ENCODE assay signal across 9 cellular contexts in genomic region chr15:78072080-78072892, GRCh38. TPM values are rescaled to one million over a fixed set of nuclear protein-coding genes. Genes with fewer than 3 reads are reported as not detected.
DNase-seq lines count a peak whose midpoint lies in the region; ATAC-seq and TF ChIP-seq lines count a peak whose summit lies in the region.
"Had no signal": no experiment of that assay in that cellular context is flagged by ENCODE, and none has a peak within 500 bp of the region (broad histone marks: within the 10 kb centered on the region; RNA-seq: fewer than 3 reads in every experiment).

No MANE protein-coding gene starts in this region.

- intact Hi-C loops in activated T-helper 1 cell treated with anti-CD3 and anti-CD28 coated beads, Interleukin-12 subunit alpha, Interleukin-12 subunit beta, Interleukin-2, Interleukin-4 antibody, amounts not matched to agents 30 ng/mL and 10 ng/mL and 1 ng/mL, durations not matched to agents 14 hours and 24 hours and 36 hours (cut with micrococcal nuclease): no loop called here
- intact Hi-C loops in heart left ventricle (cut with DNase I): loop anchor here in 2 of 10 donors (5.0 to 10.0 kb wide), 2 partner anchors 35 to 47 kb away; no protein-coding TSS in a partner anchor
- intact Hi-C loops in gastrocnemius medialis (cut with DNase I; ENCODE audit: low total_unique reads): no loop called here

- TF ChIP-seq POLR2A in heart left ventricle (IDR thresholded peaks at IDR 0.05) (no peak), gastrocnemius medialis (IDR thresholded peaks at IDR 0.05) (peak in 1 of 2 donors; percentile 44)

- ATAC-seq in heart left ventricle (peak; percentile 24 to 55 (median 34)), gastrocnemius medialis (peak; percentile 21 to 33)

- H3K9me3 ChIP-seq in GM23248 (ENCODE audit: low read depth): no peaks in the 10 kb centered on the region
- H3K9me3 ChIP-seq in heart left ventricle: no peaks in the 10 kb centered on the region
- H3K9me3 ChIP-seq in gastrocnemius medialis: no peaks in the 10 kb centered on the region

- H3K9me2 ChIP-seq in GM23248 (ENCODE audit: insufficient read depth): no peaks in the 10 kb centered on the region

- H3K27me3 Mint-ChIP-seq in activated T-helper 1 cell treated with anti-CD3 and anti-CD28 coated beads, Interleukin-12 subunit alpha, Interleukin-12 subunit beta, Interleukin-2, Interleukin-4 antibody, amounts not matched to agents 30 ng/mL and 10 ng/mL and 1 ng/mL, durations not matched to agents 14 hours and 24 hours and 36 hours (ENCODE audit: insufficient read depth): no peaks in the 10 kb centered on the region

- H3K79me2 ChIP-seq in GM23248 (ENCODE audit: insufficient read depth): peaks cover 93% of the 10 kb centered on the region

- H3K4me1 ChIP-seq in GM23248 (ENCODE audit: insufficient read depth) (peaks cover 80% of the 10 kb centered on the region), heart left ventricle (peaks cover 8 to 95% (median 59%) of the 10 kb centered on the region in 12 donors), gastrocnemius medialis (peaks cover 62 to 68% of the 10 kb centered on the region in 2 donors)

- peaks cover 10% of the 10 kb centered on the region for H3K36me3 Mint-ChIP-seq in activated T-helper 1 cell treated with anti-CD3 and anti-CD28 coated beads, Interleukin-12 subunit alpha, Interleukin-12 subunit beta, Interleukin-2, Interleukin-4 antibody, amounts not matched to agents 30 ng/mL and 10 ng/mL and 1 ng/mL, durations not matched to agents 14 hours and 24 hours and 36 hours (ENCODE audit: low read depth)

- 15% methylated on average over 9 of the region's 9 CpGs for WGBS in GM23248 (ENCODE audit: low coverage in 1 of 2, low lambda C conversion rate in 2 of 2, missing lambda C conversion rate in 2 of 2), 2 experiments
- 37 to 54% (median 47%) methylated on average over 9 of the region's 9 CpGs for WGBS in heart left ventricle, 4 donors

- peaks cover 48% of the 10 kb centered on the region for H3K4me1 Mint-ChIP-seq in activated T-helper 1 cell treated with anti-CD3 and anti-CD28 coated beads, Interleukin-12 subunit alpha, Interleukin-12 subunit beta, Interleukin-2, Interleukin-4 antibody, amounts not matched to agents 30 ng/mL and 10 ng/mL and 1 ng/mL, durations not matched to agents 14 hours and 24 hours and 36 hours (ENCODE audit: low read depth)

- H3K36me3 ChIP-seq in GM23248 (ENCODE audit: low read depth) (no peaks in the 10 kb centered on the region), heart left ventricle (peaks cover 0 to 5% (median 0%) of the 10 kb centered on the region in 9 donors), gastrocnemius medialis (no peaks in the 10 kb centered on the region)

- H3K9me3 Mint-ChIP-seq in activated T-helper 1 cell treated with anti-CD3 and anti-CD28 coated beads, Interleukin-12 subunit alpha, Interleukin-12 subunit beta, Interleukin-2, Interleukin-4 antibody, amounts not matched to agents 30 ng/mL and 10 ng/mL and 1 ng/mL, durations not matched to agents 14 hours and 24 hours and 36 hours: no peaks in the 10 kb centered on the region
- H3K9me3 Mint-ChIP-seq: neural crest cell had no signal

- H3K9ac ChIP-seq in GM23248: peak overlapping the region; percentile 68

- DNase-seq in GM23248 (peak; percentile 81), heart left ventricle (peak in 2 of 5 donors; percentile 42 to 43), gastrocnemius medialis (peak; percentile 32 to 43), NCI-H1417 treated with DMSO at 0.1 percent for 48 hours (lab: John Stamatoyannopoulos, UW) (no peak), kidney glomerular epithelial cell (lab: John Stamatoyannopoulos, UW) (no peak), NCI-H2227 treated with DMSO at 0.1 percent for 48 hours (lab: John Stamatoyannopoulos, UW) (no peak), dermis blood vessel endothelial cell (no peak)
- peak; percentile 16 for DNase-seq in activated T-helper 1 cell treated with anti-CD3 and anti-CD28 coated beads, Interleukin-12 subunit alpha, Interleukin-12 subunit beta, Interleukin-2, Interleukin-4 antibody, amounts not matched to agents 30 ng/mL and 10 ng/mL and 1 ng/mL, durations not matched to agents 14 hours and 24 hours and 36 hours (ENCODE audit: low spot score)

- 0 out of 2 replicates have a peak overlapping the region, but pooled peaks have one; percentile 10 for H2AFZ ChIP-seq in GM23248

- H3K27me3 ChIP-seq in GM23248 (replicated peaks; ENCODE audit: insufficient read depth) (no peaks in the 10 kb centered on the region), heart left ventricle (no peaks in the 10 kb centered on the region), gastrocnemius medialis (no peaks in the 10 kb centered on the region)

- peaks cover 60% of the 10 kb centered on the region for H3F3A ChIP-seq in GM23248 (ENCODE audit: insufficient read depth)

- H3K4me3 ChIP-seq in GM23248 (peak overlapping the region; percentile 41), heart left ventricle (peak overlapping the region in 2 of 12 donors; percentile 2 to 9), gastrocnemius medialis (peak overlapping the region in 1 of 4 donors; percentile 5)

- in situ Hi-C loops in GM23248 (cut with MboI): no loop called here
- in situ Hi-C loops in gastrocnemius medialis (cut with MboI; ENCODE audit: low sequenced_read_pairs in 4 of 4): no loop called here

- H3K27ac ChIP-seq in GM23248 (peak overlapping the region; percentile 82), heart left ventricle (peak overlapping the region; percentile 2 to 91 (median 40)), gastrocnemius medialis (peak overlapping the region; percentile 59 to 81 (median 70))

- H3K4me3 Mint-ChIP-seq in activated T-helper 1 cell treated with anti-CD3 and anti-CD28 coated beads, Interleukin-12 subunit alpha, Interleukin-12 subunit beta, Interleukin-2, Interleukin-4 antibody, amounts not matched to agents 30 ng/mL and 10 ng/mL and 1 ng/mL, durations not matched to agents 14 hours and 24 hours and 36 hours: peak overlapping the region; percentile 34
- H3K4me3 Mint-ChIP-seq: neural crest cell had no signal

- H4K20me1 ChIP-seq in GM23248 (ENCODE audit: insufficient read depth): no peaks in the 10 kb centered on the region

- H3K27ac Mint-ChIP-seq in activated T-helper 1 cell treated with anti-CD3 and anti-CD28 coated beads, Interleukin-12 subunit alpha, Interleukin-12 subunit beta, Interleukin-2, Interleukin-4 antibody, amounts not matched to agents 30 ng/mL and 10 ng/mL and 1 ng/mL, durations not matched to agents 14 hours and 24 hours and 36 hours: peak overlapping the region; percentile 58

- TF ChIP-seq CTCF in heart left ventricle (IDR thresholded peaks at IDR 0.05) (no peak), gastrocnemius medialis (IDR thresholded peaks at IDR 0.05 in 4 of 5, conservative IDR thresholded peaks at IDR 0.05 in 1 of 5) (no peak)

- peak overlapping the region; percentile 70 for H3K4me2 ChIP-seq in GM23248 (ENCODE audit: unreplicated experiment)

RNA-seq across cellular contexts. Expression of gene TBC1D2B, which starts 5.2 kb away (rescaled TPM):
- 40.5 and 42.0 TPM in 2 replicates for total RNA-seq in GM23248 (2014; rRNA removed; shearing (Covaris generic))
- polyA plus RNA-seq in GM23248 (2016; fragmentation: Nextera tagmentation; extraction: Ambion mirVana) (11.1 and 13.5 TPM in 2 replicates), heart left ventricle (1 to 10 TPM; 5.1 to 5.9 TPM)
- 60.8 and 64.7 TPM in 2 replicates for total RNA-seq in activated T-helper 1 cell treated with anti-CD3 and anti-CD28 coated beads, Interleukin-12 subunit alpha, Interleukin-12 subunit beta, Interleukin-2, Interleukin-4 antibody, amounts not matched to agents 30 ng/mL and 10 ng/mL and 1 ng/mL, durations not matched to agents 14 hours and 24 hours and 36 hours
- total RNA-seq in heart left ventricle (10 to 100 TPM in 6 of 9 donors, 1 to 10 TPM in 3; 6.5 to 45.2 (median 10.8) TPM), gastrocnemius medialis (1 to 10 TPM; 4.7 to 9.6 (median 8.1) TPM), dermis blood vessel endothelial cell (26.2 and 43.8 TPM in 2 replicates)

RNA-seq across cellular contexts. Expression of gene SH2D7, which starts 20.1 kb away (rescaled TPM):
- total RNA-seq in GM23248 (2014; rRNA removed; shearing (Covaris generic)): not detected in 2 replicates
- polyA plus RNA-seq in GM23248 (2016; fragmentation: Nextera tagmentation; extraction: Ambion mirVana) (not detected in 2 replicates), heart left ventricle (not detected)
- total RNA-seq in activated T-helper 1 cell treated with anti-CD3 and anti-CD28 coated beads, Interleukin-12 subunit alpha, Interleukin-12 subunit beta, Interleukin-2, Interleukin-4 antibody, amounts not matched to agents 30 ng/mL and 10 ng/mL and 1 ng/mL, durations not matched to agents 14 hours and 24 hours and 36 hours: not detected in 2 replicates
- total RNA-seq in heart left ventricle (not detected), gastrocnemius medialis (not detected), dermis blood vessel endothelial cell (not detected in 2 replicates)
- total RNA-seq: neural crest cell had no signal

RNA-seq across cellular contexts. Expression of gene CIB2, which starts 59.0 kb away (rescaled TPM):
- total RNA-seq in GM23248 (2014; rRNA removed; shearing (Covaris generic)): 1.4 and 3.4 TPM in 2 replicates
- polyA plus RNA-seq in GM23248 (2016; fragmentation: Nextera tagmentation; extraction: Ambion mirVana) (2.3 and 2.9 TPM in 2 replicates), heart left ventricle (1 to 10 TPM; 5.3 TPM)
- 1.2 and 1.9 TPM in 2 replicates for total RNA-seq in activated T-helper 1 cell treated with anti-CD3 and anti-CD28 coated beads, Interleukin-12 subunit alpha, Interleukin-12 subunit beta, Interleukin-2, Interleukin-4 antibody, amounts not matched to agents 30 ng/mL and 10 ng/mL and 1 ng/mL, durations not matched to agents 14 hours and 24 hours and 36 hours
- total RNA-seq in heart left ventricle (10 to 100 TPM in 5 of 9 donors, 1 to 10 TPM in 4; 3.3 to 18.5 (median 10.4) TPM), gastrocnemius medialis (10 to 100 TPM in 1 of 4 donors, 1 to 10 TPM in 3; 5.6 to 14.4 (median 6.7) TPM), dermis blood vessel endothelial cell (1.5 and 2.5 TPM in 2 replicates)

Comparison
In these comparisons a context has a peak if more than half of its experiments do, and no peak if none do; other contexts are left out.
1. DNase-seq: peak in GM23248 (single experiment), activated T-helper 1 cell treated with anti-CD3 and anti-CD28 coated beads, Interleukin-12 subunit alpha, Interleukin-12 subunit beta, Interleukin-2, Interleukin-4 antibody, amounts not matched to agents 30 ng/mL and 10 ng/mL and 1 ng/mL, durations not matched to agents 14 hours and 24 hours and 36 hours (single experiment) and gastrocnemius medialis (2 of 2); none in NCI-H1417 treated with DMSO at 0.1 percent for 48 hours (single experiment), kidney glomerular epithelial cell (single experiment), NCI-H2227 treated with DMSO at 0.1 percent for 48 hours (single experiment) and dermis blood vessel endothelial cell (single experiment).
2. Peak in every context shown above with its lines, with median percentiles within 50 percentile points of each other: H3K27ac ChIP-seq.